ENCODE assay signal across 18 cellular contexts in the genomic region with DNA sequence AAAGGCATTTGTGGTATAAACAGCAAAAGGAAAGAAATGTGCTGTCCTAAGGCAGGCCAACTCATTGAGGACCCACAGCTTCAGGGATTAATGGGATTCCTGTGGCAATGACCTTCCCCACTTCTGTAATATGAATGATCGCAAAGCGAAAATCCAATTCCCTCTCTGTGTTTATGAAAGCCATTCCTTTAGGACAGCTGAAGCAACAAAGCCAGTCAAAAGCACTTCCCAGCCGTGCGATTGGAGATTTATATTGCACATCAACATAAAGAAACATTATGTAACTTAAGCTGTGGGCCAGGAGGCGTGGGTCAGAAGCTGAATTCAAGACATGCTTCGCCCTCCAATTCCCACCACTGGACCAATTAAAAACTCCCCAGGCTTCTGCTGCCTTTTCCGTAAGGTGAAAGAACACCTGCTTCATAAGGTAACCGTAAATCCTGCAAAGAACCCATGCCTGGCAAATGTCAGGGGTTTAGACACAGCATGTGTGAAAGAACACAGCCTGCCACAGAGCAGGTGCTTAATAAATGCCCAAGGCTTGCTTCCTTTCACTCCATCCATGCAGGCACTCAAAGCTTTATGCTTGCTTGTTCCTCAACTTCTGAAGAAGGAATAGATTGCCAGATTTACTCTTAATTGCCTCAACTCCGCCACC.
DNase-seq lines count a peak whose midpoint lies in the region; ATAC-seq and TF ChIP-seq lines count a peak whose summit lies in the region.
"Had no signal": no experiment of that assay in that cellular context is flagged by ENCODE, and none has a peak within 500 bp of the region (broad histone marks: within the 10 kb centered on the region; RNA-seq: fewer than 3 reads in every experiment).

No MANE protein-coding gene starts in this region.

- H3K27ac ChIP-seq in right atrium auricular region = no peak overlapping the region
- H3K27ac ChIP-seq: adrenal gland, C4-2B, prostate gland had no signal

- no peaks in the 10 kb centered on the region for H3K27me3 ChIP-seq in right atrium auricular region
- H3K27me3 ChIP-seq: adrenal gland had no signal

- no peak overlapping the region for H3K4me3 ChIP-seq in retinal pigment epithelial cell (ENCODE audit: low read length)
- no peak overlapping the region for H3K4me3 ChIP-seq in right atrium auricular region
- H3K4me3 ChIP-seq: adrenal gland, prostate gland had no signal

- intact Hi-C loops in Right ventricle myocardium superior (cut with DNase I) = no loop called here

- TF ChIP-seq CTCF in retinal pigment epithelial cell (conservative IDR thresholded peaks at IDR 0.05; ENCODE audit: low read depth, low read length) (no peak), right atrium auricular region (IDR thresholded peaks at IDR 0.05) (no peak)

- H3K4me1 ChIP-seq in right atrium auricular region = no peaks in the 10 kb centered on the region
- H3K4me1 ChIP-seq: adrenal gland, prostate gland had no signal

- peak; percentile 56 for DNase-seq in NCI-H1105 (lab: John Stamatoyannopoulos, UW)
- peak; percentile 97 for DNase-seq in NCI-H345 treated with DMSO at 0.1 percent for 48 hours (lab: John Stamatoyannopoulos, UW; ENCODE audit: unreplicated experiment)
- peak; percentile 84 for DNase-seq in brain pericyte (ENCODE audit: low read depth, low spot score)
- peak; percentile 8 for DNase-seq in retinal pigment epithelial cell (ENCODE audit: low read depth)
- no peak for DNase-seq in HT-29 (ENCODE audit: low spot score)
- DNase-seq in Right ventricle myocardium superior = no peak
- DNase-seq in NCI-H446 (lab: John Stamatoyannopoulos, UW) = no peak
- DNase-seq in right atrium auricular region (ENCODE audit: low spot score) = no peak
- DNase-seq: activated CD4-positive, alpha-beta T cell treated with anti-CD3 and anti-CD28 coated beads, Interleukin-2, amount 50 U/mL, for 48 hours; adrenal gland; cortex of kidney; erythroblast; glutamatergic neuron; kidney; NCI-H1436; OCI-M1 had no signal

- ATAC-seq in Right ventricle myocardium superior (ENCODE audit: poor library complexity) = no peak

- no peaks in the 10 kb centered on the region for H3K9me3 ChIP-seq in right atrium auricular region
- H3K9me3 ChIP-seq: adrenal gland, prostate gland had no signal

- H3K36me3 ChIP-seq in right atrium auricular region = no peaks in the 10 kb centered on the region
- H3K36me3 ChIP-seq: adrenal gland, prostate gland had no signal

Comparison
In these comparisons a context has a peak if more than half of its experiments do, and no peak if none do; other contexts are left out.
1. DNase-seq: peak in NCI-H1105 (single experiment), NCI-H345 treated with DMSO at 0.1 percent for 48 hours (single experiment), brain pericyte (single experiment) and retinal pigment epithelial cell (single experiment); none in HT-29 (single experiment), Right ventricle myocardium superior (single experiment), NCI-H446 (0 of 2) and right atrium auricular region (single experiment).